ENCODE assay signal across 16 cellular contexts in genomic region chr14:106069786-106070185, GRCh38.
A peak's percentile ranks its signal among the peaks of the same experiment; 100 is the strongest.
DNase-seq lines count a peak whose midpoint lies in the region; ATAC-seq and TF ChIP-seq lines count a peak whose summit lies in the region.
"Had no signal": no experiment of that assay in that cellular context is flagged by ENCODE, and none has a peak within 500 bp of the region (broad histone marks: within the 10 kb centered on the region; RNA-seq: fewer than 3 reads in every experiment).

No MANE protein-coding gene starts in this region.

- H3K9me3 ChIP-seq in Loucy (ENCODE audit: insufficient read depth, low read depth, low read length): no peaks in the 10 kb centered on the region
- H3K9me3 ChIP-seq: HAP-1 had no signal

- no peaks in the 10 kb centered on the region for H3K9me3 Mint-ChIP-seq in activated T-cell treated with anti-CD3 and anti-CD28 coated beads, Interleukin-2, amount 50 U/mL, for 72 hours
- no peaks in the 10 kb centered on the region for H3K9me3 Mint-ChIP-seq in activated T-helper 2 cell treated with anti-CD3 and anti-CD28 coated beads, Interferon-gamma antibody, Interleukin-2, Interleukin-4, amounts not matched to agents 10 μg/mL and 5 μg/mL and 100 μg/mL, durations not matched to agents 14 hours and 24 hours and 36 hours
- H3K9me3 Mint-ChIP-seq: CD4-positive, alpha-beta T cell had no signal

- no peak for DNase-seq in activated T-cell treated with anti-CD3 and anti-CD28 coated beads, Interleukin-2, amount 50 U/mL, for 72 hours
- DNase-seq in activated T-cell treated with anti-CD3 and anti-CD28 coated beads, Interleukin-2, amount 50 U/mL, for 1 hour: no peak
- no peak for DNase-seq in activated T-helper 2 cell treated with anti-CD3 and anti-CD28 coated beads, Interferon-gamma antibody, Interleukin-2, Interleukin-4, amounts not matched to agents 10 μg/mL and 5 μg/mL and 100 μg/mL, durations not matched to agents 14 hours and 24 hours and 36 hours (ENCODE audit: low spot score)
- DNase-seq in stimulated activated naive CD8-positive, alpha-beta T cell treated with anti-CD3 and anti-CD28 coated beads, Interleukin-15, Interleukin-2, amounts not matched to agents 100 U/mL and 50 U/mL, for 24 hours: no peak
- DNase-seq in effector CD8-positive, alpha-beta T cell (lab: John Stamatoyannopoulos, UW): no peak
- DNase-seq in NCI-H2029 (lab: John Stamatoyannopoulos, UW): no peak
- DNase-seq: ACHN; CD4-positive, alpha-beta T cell; DMS79; GDM1; IMR-90; NCI-H1436; NCI-H2081; NCI-H524 had no signal

- peak overlapping the region; percentile 7 to 71 for H3K4me3 Mint-ChIP-seq in activated T-cell treated with anti-CD3 and anti-CD28 coated beads, Interleukin-2, amount 50 U/mL, for 72 hours
- no peak overlapping the region for H3K4me3 Mint-ChIP-seq in activated T-helper 2 cell treated with anti-CD3 and anti-CD28 coated beads, Interferon-gamma antibody, Interleukin-2, Interleukin-4, amounts not matched to agents 10 μg/mL and 5 μg/mL and 100 μg/mL, durations not matched to agents 14 hours and 24 hours and 36 hours (ENCODE audit: low read depth)
- H3K4me3 Mint-ChIP-seq: CD4-positive, alpha-beta T cell had no signal

- H3K4me2 ChIP-seq in Loucy (ENCODE audit: low read depth, low read length, poor library complexity, severe bottlenecking): peak overlapping the region; percentile 40

- peaks cover 43% of the 10 kb centered on the region for H3K4me1 ChIP-seq in Loucy (ENCODE audit: insufficient read depth, low read length, poor library complexity, severe bottlenecking)
- H3K4me1 ChIP-seq: HAP-1 had no signal

- peaks cover 21% of the 10 kb centered on the region for H3K27me3 Mint-ChIP-seq in activated T-cell treated with anti-CD3 and anti-CD28 coated beads, Interleukin-2, amount 50 U/mL, for 72 hours (ENCODE audit: low read depth)
- H3K27me3 Mint-ChIP-seq in activated T-helper 2 cell treated with anti-CD3 and anti-CD28 coated beads, Interferon-gamma antibody, Interleukin-2, Interleukin-4, amounts not matched to agents 10 μg/mL and 5 μg/mL and 100 μg/mL, durations not matched to agents 14 hours and 24 hours and 36 hours (ENCODE audit: low read depth): peaks cover 20% of the 10 kb centered on the region

- no peaks in the 10 kb centered on the region for H3K27me3 ChIP-seq in Loucy (ENCODE audit: insufficient read depth, low read length, poor library complexity, severe bottlenecking)

- no peaks in the 10 kb centered on the region for H3F3A ChIP-seq in Loucy (ENCODE audit: low read depth)

- peak overlapping the region; percentile 36 for H3K9ac ChIP-seq in Loucy (ENCODE audit: low read depth, low read length, poor library complexity, severe bottlenecking)

- intact Hi-C loops in activated T-helper 2 cell treated with anti-CD3 and anti-CD28 coated beads, Interferon-gamma antibody, Interleukin-2, Interleukin-4, amounts not matched to agents 10 μg/mL and 5 μg/mL and 100 μg/mL, durations not matched to agents 14 hours and 24 hours and 36 hours (cut with micrococcal nuclease): no loop called here

- peak overlapping the region; percentile 10 for H3K4me3 ChIP-seq in Loucy (ENCODE audit: low read length, poor library complexity, severe bottlenecking)
- H3K4me3 ChIP-seq: HAP-1 had no signal

- H3K9me2 ChIP-seq in Loucy (replicated peaks; ENCODE audit: low read depth, low read length): no peaks in the 10 kb centered on the region

- no peaks in the 10 kb centered on the region for H3K36me3 ChIP-seq in Loucy (ENCODE audit: insufficient read depth, low read length)
- H3K36me3 ChIP-seq: HAP-1 had no signal

- H3K79me2 ChIP-seq in Loucy (ENCODE audit: insufficient read depth, low read length): no peaks in the 10 kb centered on the region

- peak; percentile 84 to 87 for ATAC-seq in activated T-cell treated with anti-CD3 and anti-CD28 coated beads, Interleukin-2, amount 50 U/mL, for 72 hours (replicated peaks in 1 of 2)
- ATAC-seq in stimulated activated naive CD8-positive, alpha-beta T cell treated with anti-CD3 and anti-CD28 coated beads, Interleukin-15, Interleukin-2, amounts not matched to agents 100 U/mL and 50 U/mL, for 24 hours: peak; percentile 61

- peaks cover 40% of the 10 kb centered on the region for H3K4me1 Mint-ChIP-seq in activated T-cell treated with anti-CD3 and anti-CD28 coated beads, Interleukin-2, amount 50 U/mL, for 72 hours (ENCODE audit: low read depth)
- H3K4me1 Mint-ChIP-seq in activated T-helper 2 cell treated with anti-CD3 and anti-CD28 coated beads, Interferon-gamma antibody, Interleukin-2, Interleukin-4, amounts not matched to agents 10 μg/mL and 5 μg/mL and 100 μg/mL, durations not matched to agents 14 hours and 24 hours and 36 hours (ENCODE audit: low read depth): peaks cover 17% of the 10 kb centered on the region

- no peak for TF ChIP-seq CTCF in Loucy (conservative IDR thresholded peaks at IDR 0.05; ENCODE audit: low read length)

- H3K27ac Mint-ChIP-seq in activated T-cell treated with anti-CD3 and anti-CD28 coated beads, Interleukin-2, amount 50 U/mL, for 72 hours: peak overlapping the region; percentile 87
- peak overlapping the region; percentile 60 for H3K27ac Mint-ChIP-seq in activated T-helper 2 cell treated with anti-CD3 and anti-CD28 coated beads, Interferon-gamma antibody, Interleukin-2, Interleukin-4, amounts not matched to agents 10 μg/mL and 5 μg/mL and 100 μg/mL, durations not matched to agents 14 hours and 24 hours and 36 hours
- H3K27ac Mint-ChIP-seq: CD4-positive, alpha-beta T cell had no signal

- H4K20me1 ChIP-seq in Loucy (ENCODE audit: insufficient read depth, low read length, poor library complexity, severe bottlenecking): no peaks in the 10 kb centered on the region

- H3K36me3 Mint-ChIP-seq in activated T-cell treated with anti-CD3 and anti-CD28 coated beads, Interleukin-2, amount 50 U/mL, for 72 hours (ENCODE audit: insufficient read depth in 2 of 2): no peaks in the 10 kb centered on the region
- H3K36me3 Mint-ChIP-seq in activated T-helper 2 cell treated with anti-CD3 and anti-CD28 coated beads, Interferon-gamma antibody, Interleukin-2, Interleukin-4, amounts not matched to agents 10 μg/mL and 5 μg/mL and 100 μg/mL, durations not matched to agents 14 hours and 24 hours and 36 hours (ENCODE audit: low read depth): no peaks in the 10 kb centered on the region

- no peak overlapping the region for H2AFZ ChIP-seq in Loucy (ENCODE audit: low read length)
